ENCODE assay signal across 9 cellular contexts in genomic region chr4:110610940-110611785, GRCh38. TPM values are rescaled to one million over a fixed set of nuclear protein-coding genes. Genes with fewer than 3 reads are reported as not detected.
DNase-seq lines count a peak whose midpoint lies in the region; ATAC-seq and TF ChIP-seq lines count a peak whose summit lies in the region.
"Had no signal": no experiment of that assay in that cellular context is flagged by ENCODE, and none has a peak within 500 bp of the region (broad histone marks: within the 10 kb centered on the region; RNA-seq: fewer than 3 reads in every experiment).

No MANE protein-coding gene starts in this region.

- ATAC-seq in GM19438 (IDR thresholded peaks at IDR 0.05; ENCODE audit: low read depth, unreplicated experiment) (peak; percentile 84), HG03159 (IDR thresholded peaks at IDR 0.05; ENCODE audit: unreplicated experiment) (peak; percentile 78)

- CTCF ChIA-PET in AG04449 (lab: Yijun Ruan, JAX) = interaction anchor here (0.7 to 1.4 kb wide), 5 partner anchors 21 to 1021 kb away, joined by 3 read pairs; no protein-coding TSS in a partner anchor

- TF ChIP-seq CTCF in AG04449 (IDR thresholded peaks at IDR 0.05; ENCODE audit: insufficient read depth, low read length, missing control alignments) = no peak
- no peak for TF ChIP-seq CTCF in foreskin fibroblast (IDR thresholded peaks at IDR 0.05; ENCODE audit: low read depth, low read length)

- POLR2A ChIA-PET in AG04449 (lab: Yijun Ruan, JAX) = no interaction called here

- DNase-seq in AG04449 (ENCODE audit: low read depth, low spot score) (no peak), foreskin fibroblast (peak in 1 of 2 donors; percentile 44), A172 (ENCODE audit: low spot score) (no peak), NCI-H2029 treated with DMSO at 0.1 percent for 48 hours (lab: John Stamatoyannopoulos, UW) (no peak), Kasumi-1 (lab: John Stamatoyannopoulos, UW) (no peak)
- no peak for DNase-seq in activated naive CD4-positive, alpha-beta T cell treated with anti-CD3 and anti-CD28 coated beads, Interleukin-2, amount 50 U/mL, for 16 hours

- H3K4me3 ChIP-seq in AG04449 (ENCODE audit: low read depth, low read length) (peak overlapping the region; percentile 23; the same call in 1 of the 2 replicates), foreskin fibroblast (ENCODE audit: low read depth in 1 of 2, low read length in 2 of 2) (peak overlapping the region; percentile 18 to 24)

RNA-seq across cellular contexts. Expression of gene PITX2, which starts 11.7 kb away (rescaled TPM):
- 13.5 and 18.3 TPM in 2 replicates for total RNA-seq in A172 (2014; rRNA removed; shearing (Covaris generic))
- total RNA-seq: mesenteric fat pad had no signal
